In genomic region chr6:109075934-109076333, GRCh38 we compare ENCODE assay signal across 22 cellular contexts. TPM values are rescaled to one million over a fixed set of nuclear protein-coding genes. Genes with fewer than 3 reads are reported as not detected.
A peak's percentile ranks its signal among the peaks of the same experiment; 100 is the strongest.
DNase-seq lines count a peak whose midpoint lies in the region; ATAC-seq and TF ChIP-seq lines count a peak whose summit lies in the region.
"Had no signal": no experiment of that assay in that cellular context is flagged by ENCODE, and none has a peak within 500 bp of the region (broad histone marks: within the 10 kb centered on the region; RNA-seq: fewer than 3 reads in every experiment).

No MANE protein-coding gene starts in this region.

- H3K36me3 ChIP-seq in left ventricle myocardium inferior (no peaks in the 10 kb centered on the region), vagina (no peaks in the 10 kb centered on the region), gastroesophageal sphincter (no peaks in the 10 kb centered on the region)
- H3K36me3 ChIP-seq: left lung had no signal

- H3K4me3 ChIP-seq in left ventricle myocardium inferior (no peak overlapping the region), vagina (no peak overlapping the region), gastroesophageal sphincter (no peak overlapping the region)
- H3K4me3 ChIP-seq: A549, K562, left lung had no signal

- intact Hi-C loops in left ventricle myocardium inferior (cut with micrococcal nuclease) (no loop called here), cardiac septum (cut with DNase I) (loop anchor here (2.0 kb wide), 1 partner anchor 533 kb away; no protein-coding TSS in a partner anchor), vagina (cut with DNase I) (loop anchor here (5.0 to 10.0 kb wide), 2 partner anchors 171 to 534 kb away; no protein-coding TSS in a partner anchor)

- H3K9me3 ChIP-seq in left ventricle myocardium inferior (replicated peaks) (no peaks in the 10 kb centered on the region), vagina (no peaks in the 10 kb centered on the region), gastroesophageal sphincter (no peaks in the 10 kb centered on the region)
- H3K9me3 ChIP-seq: A549, left lung had no signal

- H3K27ac ChIP-seq in left ventricle myocardium inferior (replicated peaks) = peak overlapping the region; percentile 25
- peak overlapping the region; percentile 40 for H3K27ac ChIP-seq in vagina
- H3K27ac ChIP-seq in gastroesophageal sphincter = peak overlapping the region in 1 of 4 donors; percentile 25
- H3K27ac ChIP-seq: A549, left lung had no signal

- DNase-seq in left ventricle myocardium inferior = no peak
- no peak for DNase-seq in cardiac septum (ENCODE audit: low spot score)
- DNase-seq in M059J (ENCODE audit: low read depth) = peak; percentile 51
- DNase-seq in fibroblast of gingiva (ENCODE audit: low read depth) = peak; percentile 74
- DNase-seq in vagina (ENCODE audit: extremely low spot score in 2 of 2) = no peak
- DNase-seq: activated CD4-positive, alpha-beta T cell treated with anti-CD3 and anti-CD28 coated beads, Interleukin-2, amount 50 U/mL, for 4 hours; activated CD4-positive, CD25-positive, alpha-beta regulatory T cell; activated CD8-positive, alpha-beta memory T cell treated with anti-CD3 and anti-CD28 coated beads, Interleukin-2, amount 50 U/mL, for 4 hours; left lung; midbrain; MV-4-11; natural killer cell; NCI-H146; NCI-H2171; NCI-H524 treated with DMSO at 0.1 percent for 48 hours; small intestine had no signal

- TF ChIP-seq CTCF in left ventricle myocardium inferior (IDR thresholded peaks at IDR 0.05; ENCODE audit: borderline replicate concordance) = no peak
- TF ChIP-seq CTCF in vagina (IDR thresholded peaks at IDR 0.05) = no peak
- no peak for TF ChIP-seq CTCF in gastroesophageal sphincter (IDR thresholded peaks at IDR 0.05)

- no peak for ATAC-seq in gastroesophageal sphincter
- ATAC-seq in GM18858 (IDR thresholded peaks at IDR 0.05; ENCODE audit: unreplicated experiment) = no peak
- no peak for ATAC-seq in HG03439 (IDR thresholded peaks at IDR 0.05; ENCODE audit: unreplicated experiment)
- ATAC-seq: A549; activated T-helper 17 cell treated with anti-CD3 and anti-CD28 coated beads, Interleukin-2, amount 50 U/mL, for 72 hours; K562; left lung; natural killer cell had no signal

- TF ChIP-seq POLR2A in vagina (IDR thresholded peaks at IDR 0.05) = no peak
- TF ChIP-seq POLR2A in gastroesophageal sphincter (IDR thresholded peaks at IDR 0.05) = no peak

- no peaks in the 10 kb centered on the region for H3K27me3 ChIP-seq in left ventricle myocardium inferior (ENCODE audit: low read depth)
- no peaks in the 10 kb centered on the region for H3K27me3 ChIP-seq in vagina
- no peaks in the 10 kb centered on the region for H3K27me3 ChIP-seq in gastroesophageal sphincter
- H3K27me3 ChIP-seq: left lung had no signal

- no peak for TF ChIP-seq EP300 in gastroesophageal sphincter (IDR thresholded peaks at IDR 0.05)

- H3K4me1 ChIP-seq in left ventricle myocardium inferior (peaks cover 98% of the 10 kb centered on the region), vagina (peaks cover 54% of the 10 kb centered on the region), gastroesophageal sphincter (peaks cover 17 to 90% (median 19%) of the 10 kb centered on the region in 3 donors)
- H3K4me1 ChIP-seq: A549 had no signal

RNA-seq across cellular contexts. Expression of gene SESN1, which starts 18.7 kb away (rescaled TPM):
- total RNA-seq in left ventricle myocardium inferior (44.1 TPM), cardiac septum (29.6 TPM), vagina (58.9 TPM), gastroesophageal sphincter (10 to 100 TPM; 50.8 to 80.5 (median 78.0) TPM)
- 4.9 and 9.2 TPM in 2 replicates for total RNA-seq in M059J (2014; rRNA removed; shearing (Covaris generic))

RNA-seq across cellular contexts. Expression of gene CEP57L1, which starts 19.4 kb away (rescaled TPM):
- total RNA-seq in left ventricle myocardium inferior (6.2 TPM), cardiac septum (7.9 TPM), vagina (13.5 TPM), gastroesophageal sphincter (10 to 100 TPM; 11.0 to 30.0 (median 16.3) TPM)
- total RNA-seq in M059J (2014; rRNA removed; shearing (Covaris generic)) = 51.2 and 51.3 TPM in 2 replicates

Comparison
In these comparisons a context has a peak if more than half of its experiments do, and no peak if none do; other contexts are left out.
1. DNase-seq: peak in M059J (single experiment) and fibroblast of gingiva (single experiment); none in left ventricle myocardium inferior (single experiment), cardiac septum (single experiment) and vagina (0 of 2).